20 cellular contexts compared by ENCODE assay signal in the genomic region with DNA sequence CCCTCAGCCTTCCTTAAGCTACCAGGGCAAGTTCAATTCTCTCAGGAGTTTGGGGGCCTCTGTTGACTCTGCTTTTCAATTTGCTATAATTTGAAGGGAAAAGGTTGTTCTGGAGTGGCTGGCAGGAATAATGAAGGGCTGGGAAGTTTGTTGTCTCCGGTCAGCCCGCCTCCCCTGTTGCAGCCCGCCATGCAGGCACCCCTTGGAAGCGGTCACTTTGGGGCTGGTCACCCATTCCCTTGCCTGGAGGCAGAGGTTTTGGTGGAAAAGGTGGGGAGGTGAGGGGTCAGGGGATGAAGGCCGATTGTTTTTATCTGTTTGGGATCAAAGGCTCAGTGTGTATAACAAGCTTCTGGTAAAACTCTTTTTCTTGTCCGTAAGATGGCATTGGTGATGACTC.
DNase-seq lines count a peak whose midpoint lies in the region; ATAC-seq and TF ChIP-seq lines count a peak whose summit lies in the region.
"Had no signal": no experiment of that assay in that cellular context is flagged by ENCODE, and none has a peak within 500 bp of the region (broad histone marks: within the 10 kb centered on the region; RNA-seq: fewer than 3 reads in every experiment).

No MANE protein-coding gene starts in this region.

- no peak overlapping the region for H3K4me2 ChIP-seq in DND-41 (ENCODE audit: insufficient read depth, low read length)

- TF ChIP-seq CTCF in DND-41 (IDR thresholded peaks at IDR 0.05; ENCODE audit: borderline replicate concordance, extremely low read depth, low read length, poor library complexity, severe bottlenecking): no peak

- H3K9me3 Mint-ChIP-seq in activated CD4-positive, alpha-beta T cell treated with anti-CD3 and anti-CD28 coated beads, Interleukin-2, amount 10 ng/mL, durations not matched to agents 24 days and 14 days: no peaks in the 10 kb centered on the region
- no peaks in the 10 kb centered on the region for H3K9me3 Mint-ChIP-seq in activated naive CD8-positive, alpha-beta T cell treated with anti-CD3 and anti-CD28 coated beads for 36 hours
- no peaks in the 10 kb centered on the region for H3K9me3 Mint-ChIP-seq in natural killer cell treated with Interleukin-12 subunit alpha and Interleukin-12 subunit beta and Interleukin-15 and Interleukin-18, amount 100 ng/mL, for 72 hours

- intact Hi-C loops in activated CD4-positive, alpha-beta T cell treated with anti-CD3 and anti-CD28 coated beads, Interleukin-2, amount 10 ng/mL, durations not matched to agents 24 days and 14 days (cut with micrococcal nuclease): loop anchor here (2.0 to 5.0 kb wide), 2 partner anchors 20 to 34 kb away; no protein-coding TSS in a partner anchor

- peaks cover 2% of the 10 kb centered on the region for H3K36me3 Mint-ChIP-seq in activated CD4-positive, alpha-beta T cell treated with anti-CD3 and anti-CD28 coated beads, Interleukin-2, amount 10 ng/mL, durations not matched to agents 24 days and 14 days (ENCODE audit: low read depth)
- no peaks in the 10 kb centered on the region for H3K36me3 Mint-ChIP-seq in activated naive CD8-positive, alpha-beta T cell treated with anti-CD3 and anti-CD28 coated beads for 36 hours
- H3K36me3 Mint-ChIP-seq in natural killer cell treated with Interleukin-12 subunit alpha and Interleukin-12 subunit beta and Interleukin-15 and Interleukin-18, amount 100 ng/mL, for 72 hours: no peaks in the 10 kb centered on the region

- ATAC-seq in DND-41 (ENCODE audit: insufficient read depth, low read depth) (no peak), HG03439 (IDR thresholded peaks at IDR 0.05; ENCODE audit: unreplicated experiment) (no peak)
- no peak for ATAC-seq in natural killer cell treated with Interleukin-12 subunit alpha and Interleukin-12 subunit beta and Interleukin-15 and Interleukin-18, amount 100 ng/mL, for 72 hours
- ATAC-seq: esophagus mucosa had no signal

- H2AFZ ChIP-seq in DND-41 (ENCODE audit: low read depth, low read length): no peak overlapping the region
- H2AFZ ChIP-seq: parathyroid adenoma had no signal

- H3K4me3 Mint-ChIP-seq in activated CD4-positive, alpha-beta T cell treated with anti-CD3 and anti-CD28 coated beads, Interleukin-2, amount 10 ng/mL, durations not matched to agents 24 days and 14 days: peak overlapping the region; percentile 67
- no peak overlapping the region for H3K4me3 Mint-ChIP-seq in activated naive CD8-positive, alpha-beta T cell treated with anti-CD3 and anti-CD28 coated beads for 36 hours
- H3K4me3 Mint-ChIP-seq in natural killer cell treated with Interleukin-12 subunit alpha and Interleukin-12 subunit beta and Interleukin-15 and Interleukin-18, amount 100 ng/mL, for 72 hours: peak overlapping the region; percentile 69
- H3K4me3 Mint-ChIP-seq: dendritic cell treated with granulocyte-macrophage colony-stimulating factor and Interleukin-4, amounts not matched to agents 40 ng/mL and 50 ng/mL, for 4 days had no signal

- H3K27me3 ChIP-seq in DND-41 (ENCODE audit: insufficient read depth, low read length, poor library complexity): no peaks in the 10 kb centered on the region
- H3K27me3 ChIP-seq: MG63, SJCRH30 had no signal

- H3K36me3 ChIP-seq in DND-41 (ENCODE audit: insufficient read depth, low read length): no peaks in the 10 kb centered on the region
- H3K36me3 ChIP-seq: MG63, SJCRH30 had no signal

- H3K4me3 ChIP-seq in DND-41 (ENCODE audit: low read depth in 1 of 2, low read length in 2 of 2): no peak overlapping the region
- H3K4me3 ChIP-seq: MG63, SJCRH30 had no signal

- no peaks in the 10 kb centered on the region for H3K9me3 ChIP-seq in DND-41 (ENCODE audit: insufficient read depth, low read length, severe bottlenecking)
- H3K9me3 ChIP-seq: Caco-2, MG63, SJCRH30 had no signal

- peak overlapping the region; percentile 70 for H3K27ac Mint-ChIP-seq in activated CD4-positive, alpha-beta T cell treated with anti-CD3 and anti-CD28 coated beads, Interleukin-2, amount 10 ng/mL, durations not matched to agents 24 days and 14 days
- peak overlapping the region; percentile 83 for H3K27ac Mint-ChIP-seq in activated naive CD8-positive, alpha-beta T cell treated with anti-CD3 and anti-CD28 coated beads for 36 hours
- H3K27ac Mint-ChIP-seq in natural killer cell treated with Interleukin-12 subunit alpha and Interleukin-12 subunit beta and Interleukin-15 and Interleukin-18, amount 100 ng/mL, for 72 hours: peak overlapping the region; percentile 62 to 91
- H3K27ac Mint-ChIP-seq: dendritic cell treated with granulocyte-macrophage colony-stimulating factor and Interleukin-4, amounts not matched to agents 40 ng/mL and 50 ng/mL, for 4 days had no signal

- no peak overlapping the region for H3K9ac ChIP-seq in DND-41 (ENCODE audit: low read depth, low read length)
- H3K9ac ChIP-seq: parathyroid adenoma had no signal

- DNase-seq in activated CD4-positive, alpha-beta T cell treated with anti-CD3 and anti-CD28 coated beads, Interleukin-2, amount 10 ng/mL, durations not matched to agents 24 days and 14 days: no peak
- DNase-seq in activated CD4-positive, alpha-beta T cell treated with anti-CD3 and anti-CD28 coated beads for 48 hours: no peak
- DNase-seq in DND-41 (no peak), foreskin melanocyte (no peak), GDM1 (lab: John Stamatoyannopoulos, UW) (no peak)
- no peak for DNase-seq in activated naive CD8-positive, alpha-beta T cell treated with anti-CD3 and anti-CD28 coated beads for 36 hours
- DNase-seq in natural killer cell treated with Interleukin-12 subunit alpha and Interleukin-12 subunit beta and Interleukin-15 and Interleukin-18, amount 100 ng/mL, for 72 hours (ENCODE audit: low spot score): no peak
- DNase-seq: Caco-2; GF-D8; H7; kidney; MG63; NCI-H2029; NCI-H510A treated with DMSO at 0.1 percent for 48 hours; SJCRH30; stimulated activated CD4-positive, alpha-beta T cell treated with anti-CD3 and anti-CD28 coated beads, Interleukin-4, amount 100 ng/mL, for 4 hours had no signal

- peaks cover 27% of the 10 kb centered on the region for H3K4me1 ChIP-seq in DND-41 (ENCODE audit: insufficient read depth, low read length)

- H3K27me3 Mint-ChIP-seq in activated CD4-positive, alpha-beta T cell treated with anti-CD3 and anti-CD28 coated beads, Interleukin-2, amount 10 ng/mL, durations not matched to agents 24 days and 14 days: no peaks in the 10 kb centered on the region
- H3K27me3 Mint-ChIP-seq in activated naive CD8-positive, alpha-beta T cell treated with anti-CD3 and anti-CD28 coated beads for 36 hours: no peaks in the 10 kb centered on the region
- peaks cover 0 to under 1% of the 10 kb centered on the region in 2 donors for H3K27me3 Mint-ChIP-seq in natural killer cell treated with Interleukin-12 subunit alpha and Interleukin-12 subunit beta and Interleukin-15 and Interleukin-18, amount 100 ng/mL, for 72 hours
- H3K27me3 Mint-ChIP-seq: dendritic cell treated with granulocyte-macrophage colony-stimulating factor and Interleukin-4, amounts not matched to agents 40 ng/mL and 50 ng/mL, for 4 days had no signal

- peak overlapping the region; percentile 67; the same call in 1 of the 2 replicates for H3K27ac ChIP-seq in DND-41 (ENCODE audit: low read length)
- H3K27ac ChIP-seq: parathyroid adenoma, SJCRH30 had no signal

- 0 out of 2 replicates have a peak, but pooled peaks cover 8% of the 10 kb centered on the region for H3K79me2 ChIP-seq in DND-41 (ENCODE audit: insufficient read depth, low read length)

- H3K4me1 Mint-ChIP-seq in activated CD4-positive, alpha-beta T cell treated with anti-CD3 and anti-CD28 coated beads, Interleukin-2, amount 10 ng/mL, durations not matched to agents 24 days and 14 days: peaks cover 71% of the 10 kb centered on the region
- peaks cover 60% of the 10 kb centered on the region for H3K4me1 Mint-ChIP-seq in activated naive CD8-positive, alpha-beta T cell treated with anti-CD3 and anti-CD28 coated beads for 36 hours
- peaks cover 61 to 65% of the 10 kb centered on the region in 2 donors for H3K4me1 Mint-ChIP-seq in natural killer cell treated with Interleukin-12 subunit alpha and Interleukin-12 subunit beta and Interleukin-15 and Interleukin-18, amount 100 ng/mL, for 72 hours (ENCODE audit: low read depth in 2 of 2)

- peaks cover 43% of the 10 kb centered on the region for H4K20me1 ChIP-seq in DND-41 (ENCODE audit: insufficient read depth, low read length)
